Comparison of ENCODE assay signal across 14 cellular contexts in genomic region chr6:85429346-85429745, GRCh38. TPM values are rescaled to one million over a fixed set of nuclear protein-coding genes. Genes with fewer than 3 reads are reported as not detected.
DNase-seq lines count a peak whose midpoint lies in the region; ATAC-seq and TF ChIP-seq lines count a peak whose summit lies in the region.
"Had no signal": no experiment of that assay in that cellular context is flagged by ENCODE, and none has a peak within 500 bp of the region (broad histone marks: within the 10 kb centered on the region; RNA-seq: fewer than 3 reads in every experiment).

No MANE protein-coding gene starts in this region.

- H3K36me3 ChIP-seq in SK-N-SH (replicated peaks in 1 of 2; ENCODE audit: control insufficient read depth in 1 of 2, insufficient read depth in 2 of 2, low read length in 1 of 2) (no peaks in the 10 kb centered on the region), adipocyte (ENCODE audit: control insufficient read depth, insufficient read depth, low read length, severe bottlenecking) (no peaks in the 10 kb centered on the region), left ventricle myocardium inferior (no peaks in the 10 kb centered on the region)
- H3K36me3 ChIP-seq: BLaER1 treated with 17β-estradiol and CSF1 and Interleukin-3, amounts not matched to agents 10 nM and 100 nM had no signal

- H3K9me2 ChIP-seq in SK-N-SH, result no peaks in the 10 kb centered on the region

- no peaks in the 10 kb centered on the region for H4K20me1 ChIP-seq in SK-N-SH (ENCODE audit: insufficient read depth)
- H4K20me1 ChIP-seq: BLaER1 treated with 17β-estradiol and CSF1 and Interleukin-3, amounts not matched to agents 10 nM and 100 nM had no signal

- H3K4me3 Mint-ChIP-seq in stimulated activated naive CD8-positive, alpha-beta T cell treated with anti-CD3 and anti-CD28 coated beads, Interleukin-15, amount 100 ng/mL, for 72 hours, result no peak overlapping the region
- H3K4me3 Mint-ChIP-seq: CD4-positive, CD25-positive, alpha-beta regulatory T cell had no signal

- ATAC-seq in SK-N-SH treated with all-trans-retinoic acid at 6 μM for 48 hours, result no peak
- ATAC-seq in sciatic nerve, result peak; percentile 48
- ATAC-seq in stimulated activated naive CD8-positive, alpha-beta T cell treated with anti-CD3 and anti-CD28 coated beads, Interleukin-15, amount 100 ng/mL, for 72 hours, result no peak
- ATAC-seq in HG03520 (IDR thresholded peaks at IDR 0.05; ENCODE audit: unreplicated experiment), result no peak

- CTCF ChIA-PET in SK-N-SH (lab: Yijun Ruan, JAX), result interaction anchor here (0.6 to 1.7 kb wide), 2 partner anchors 53 to 54 kb away, joined by 3 to 4 read pairs; no protein-coding TSS in a partner anchor

- no peak overlapping the region for H2AFZ ChIP-seq in SK-N-SH (ENCODE audit: low read depth)

- no peak for TF ChIP-seq EP300 in SK-N-SH (IDR thresholded peaks at IDR 0.05; ENCODE audit: borderline replicate concordance in 1 of 2, low read depth in 1 of 2, low read length in 1 of 2)

- H3K79me2 ChIP-seq in SK-N-SH (ENCODE audit: insufficient read depth), result no peaks in the 10 kb centered on the region

- 81% methylated on average over 4 of the region's 4 CpGs for WGBS in SK-N-SH (ENCODE audit: low lambda C conversion rate)

- H3K9ac ChIP-seq in SK-N-SH, result no peak overlapping the region
- peak overlapping the region; percentile 8 for H3K9ac ChIP-seq in adipocyte (ENCODE audit: low read length)
- H3K9ac ChIP-seq: BLaER1 treated with 17β-estradiol and CSF1 and Interleukin-3, amounts not matched to agents 10 nM and 100 nM had no signal

- no peak overlapping the region for H3K27ac Mint-ChIP-seq in stimulated activated naive CD8-positive, alpha-beta T cell treated with anti-CD3 and anti-CD28 coated beads, Interleukin-15, amount 100 ng/mL, for 72 hours
- H3K27ac Mint-ChIP-seq: CD4-positive, CD25-positive, alpha-beta regulatory T cell had no signal

- no peak overlapping the region for H3K4me2 ChIP-seq in SK-N-SH
- H3K4me2 ChIP-seq: BLaER1 treated with 17β-estradiol and CSF1 and Interleukin-3, amounts not matched to agents 10 nM and 100 nM had no signal

- intact Hi-C loops in sciatic nerve (cut with DNase I) (no loop called here), left ventricle myocardium inferior (cut with micrococcal nuclease) (no loop called here)

- no peaks in the 10 kb centered on the region for H3K27me3 Mint-ChIP-seq in stimulated activated naive CD8-positive, alpha-beta T cell treated with anti-CD3 and anti-CD28 coated beads, Interleukin-15, amount 100 ng/mL, for 72 hours

- H3K9me3 Mint-ChIP-seq in stimulated activated naive CD8-positive, alpha-beta T cell treated with anti-CD3 and anti-CD28 coated beads, Interleukin-15, amount 100 ng/mL, for 72 hours, result peaks cover 12 to 37% of the 10 kb centered on the region in 2 donors

- H3K27ac ChIP-seq in SK-N-SH (ENCODE audit: low read depth in 2 of 2, low read length in 1 of 2), result no peak overlapping the region
- H3K27ac ChIP-seq in left ventricle myocardium inferior (replicated peaks), result no peak overlapping the region
- H3K27ac ChIP-seq: BLaER1 treated with 17β-estradiol and CSF1 and Interleukin-3, amounts not matched to agents 10 nM and 100 nM; HL-60 had no signal

- no peaks in the 10 kb centered on the region for H3K4me1 ChIP-seq in SK-N-SH (ENCODE audit: control insufficient read depth in 1 of 2, insufficient read depth in 2 of 2, low read depth in 1 of 2, low read length in 1 of 2)
- H3K4me1 ChIP-seq in adipocyte (ENCODE audit: control insufficient read depth, insufficient read depth, low read length), result peaks cover 31% of the 10 kb centered on the region
- no peaks in the 10 kb centered on the region for H3K4me1 ChIP-seq in left ventricle myocardium inferior
- H3K4me1 ChIP-seq: BLaER1 treated with 17β-estradiol and CSF1 and Interleukin-3, amounts not matched to agents 10 nM and 100 nM had no signal

- POLR2A ChIA-PET in SK-N-SH (lab: Yijun Ruan, JAX), result no interaction called here

- no peak overlapping the region for H3K4me3 ChIP-seq in SK-N-SH (ENCODE audit: low read depth in 2 of 2, low read length in 1 of 2)
- peak overlapping the region; percentile 46 for H3K4me3 ChIP-seq in adipocyte (ENCODE audit: low read length)
- no peak overlapping the region for H3K4me3 ChIP-seq in left ventricle myocardium inferior
- H3K4me3 ChIP-seq: BLaER1 treated with 17β-estradiol and CSF1 and Interleukin-3, amounts not matched to agents 10 nM and 100 nM had no signal

- DNase-seq in SK-N-SH (no peak), adipocyte (ENCODE audit: low read depth) (peak; percentile 80), fibroblast of peridontal ligament (ENCODE audit: extremely low read depth) (peak; percentile 85), sciatic nerve (ENCODE audit: low spot score) (no peak), left ventricle myocardium inferior (no peak)
- no peak for DNase-seq in stimulated activated naive CD8-positive, alpha-beta T cell treated with anti-CD3 and anti-CD28 coated beads, Interleukin-15, amount 100 ng/mL, for 72 hours
- DNase-seq: 8988T; CD4-positive, CD25-positive, alpha-beta regulatory T cell; DMS53; H7 had no signal

- H3K9me3 ChIP-seq in SK-N-SH (peaks cover 9% of the 10 kb centered on the region), adipocyte (ENCODE audit: control insufficient read depth, low read length) (peaks cover 31% of the 10 kb centered on the region), left ventricle myocardium inferior (replicated peaks) (peaks cover 42% of the 10 kb centered on the region)

- H3K27me3 ChIP-seq in SK-N-SH (ENCODE audit: insufficient read depth) (no peaks in the 10 kb centered on the region), adipocyte (replicated peaks; ENCODE audit: control insufficient read depth, insufficient read depth, low read length) (no peaks in the 10 kb centered on the region), left ventricle myocardium inferior (ENCODE audit: low read depth) (no peaks in the 10 kb centered on the region)
- H3K27me3 ChIP-seq: BLaER1 treated with 17β-estradiol and CSF1 and Interleukin-3, amounts not matched to agents 10 nM and 100 nM had no signal

- TF ChIP-seq RAD21 in SK-N-SH (IDR thresholded peaks at IDR 0.05; ENCODE audit: low read length), result no peak

- H3K4me1 Mint-ChIP-seq in stimulated activated naive CD8-positive, alpha-beta T cell treated with anti-CD3 and anti-CD28 coated beads, Interleukin-15, amount 100 ng/mL, for 72 hours, result no peaks in the 10 kb centered on the region
- H3K4me1 Mint-ChIP-seq: CD4-positive, CD25-positive, alpha-beta regulatory T cell had no signal

- H3F3A ChIP-seq in SK-N-SH (replicated peaks; ENCODE audit: insufficient read depth), result peaks cover 4% of the 10 kb centered on the region

- TF ChIP-seq CTCF in SK-N-SH (IDR thresholded peaks at IDR 0.05) (no peak), left ventricle myocardium inferior (IDR thresholded peaks at IDR 0.05; ENCODE audit: borderline replicate concordance) (no peak)

TF ChIP-seq in SK-N-SH, 30 proteins besides CTCF, POLR2A, EP300 and RAD21:
- no peak for TF ChIP-seq PBX3 (IDR thresholded peaks at IDR 0.05)
- peak; percentile 41 for TF ChIP-seq TCF12 (IDR thresholded peaks at IDR 0.05)

TF ChIP-seq in SK-N-SH treated with all-trans-retinoic acid at 6 μM for 48 hours, 23 proteins besides CTCF, POLR2A, EP300 and RAD21 (continues in another document):
- TF ChIP-seq PATZ1 (CRISPR knock-in tag; IDR thresholded peaks at IDR 0.05; ENCODE audit: borderline replicate concordance) (no peak), ZNF8 (CRISPR knock-in tag; IDR thresholded peaks at IDR 0.05) (no peak), ISL1 (CRISPR knock-in tag; IDR thresholded peaks at IDR 0.05) (no peak), ZNF70 (CRISPR knock-in tag; IDR thresholded peaks at IDR 0.05) (no peak), ZFP3 (CRISPR knock-in tag; IDR thresholded peaks at IDR 0.05) (no peak), RARB (CRISPR knock-in tag; IDR thresholded peaks at IDR 0.05) (no peak), TSHZ2 (CRISPR knock-in tag; IDR thresholded peaks at IDR 0.05) (no peak), TOX (CRISPR knock-in tag; IDR thresholded peaks at IDR 0.05; ENCODE audit: borderline replicate concordance) (no peak)

RNA-seq across cellular contexts. Expression of gene NT5E, which starts 20.5 kb away (rescaled TPM):
- polyA plus RNA-seq in SK-N-SH (2012; rRNA removed), result 443 and 528 TPM in 2 replicates
- polyA plus RNA-seq in SK-N-SH (2012; cell fraction: cytosol; rRNA removed), result 569 and 615 TPM in 2 replicates
- 256 and 330 TPM in 2 replicates for polyA plus RNA-seq in SK-N-SH (2012; cell fraction: nucleus; rRNA removed)
- total RNA-seq in sciatic nerve (52.7 TPM), left ventricle myocardium inferior (4.3 TPM)

Comparison
In these comparisons a context has a peak if more than half of its experiments do, and no peak if none do; other contexts are left out.
1. DNase-seq: peak in adipocyte (single experiment) and fibroblast of peridontal ligament (single experiment); none in SK-N-SH (single experiment), sciatic nerve (single experiment), stimulated activated naive CD8-positive, alpha-beta T cell treated with anti-CD3 and anti-CD28 coated beads, Interleukin-15, amount 100 ng/mL, for 72 hours (0 of 2) and left ventricle myocardium inferior (single experiment).
2. RNA of gene NT5E, which starts 20.5 kb away (total RNA-seq): 52.7 TPM in sciatic nerve (single experiment); 4.3 TPM in left ventricle myocardium inferior (single experiment); every median in the first group is over 10 times any median in the second.